ENCODE assay signal across 8 cellular contexts in the genomic region with DNA sequence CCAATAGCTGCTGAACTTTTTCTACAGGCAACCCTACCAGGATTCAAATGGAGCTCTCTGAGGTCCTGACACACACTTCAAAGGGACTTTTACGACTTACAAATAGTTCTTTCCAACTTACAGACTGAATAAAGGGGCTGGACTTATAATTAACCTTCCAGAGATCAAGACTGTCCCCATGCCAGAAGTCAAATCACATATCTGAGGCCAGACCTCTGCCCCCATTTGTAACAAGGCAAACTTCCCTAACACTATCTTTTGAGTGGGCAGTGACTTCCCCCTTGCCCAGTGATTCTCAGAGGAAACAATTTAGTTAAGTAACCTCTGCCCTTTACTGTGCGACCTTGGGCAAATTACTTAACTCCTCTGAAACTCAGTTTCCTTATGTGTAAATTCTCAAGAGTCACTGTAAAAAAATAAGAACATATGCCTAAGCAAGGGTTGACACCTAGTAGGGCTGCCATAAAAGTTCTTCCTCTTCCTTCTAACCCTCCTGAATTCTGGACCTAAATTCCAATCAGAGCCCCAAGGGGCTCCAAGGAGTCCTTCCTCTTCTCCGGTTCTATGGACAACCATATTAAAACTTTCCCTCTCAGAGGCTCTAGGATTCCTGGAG. TPM values are rescaled to one million over a fixed set of nuclear protein-coding genes. Genes with fewer than 3 reads are reported as not detected.
DNase-seq lines count a peak whose midpoint lies in the region; ATAC-seq, FAIRE-seq and TF ChIP-seq lines count a peak whose summit lies in the region.

No MANE protein-coding gene starts in this region.

- TF ChIP-seq POLR2A in HepG2 (IDR thresholded peaks at IDR 0.05; ENCODE audit: insufficient read depth in 1 of 2, low read depth in 2 of 2, low read length in 2 of 2) (no peak), thyroid gland (IDR thresholded peaks at IDR 0.05) (no peak)

- H3K36me3 ChIP-seq in MM.1S (replicated peaks; ENCODE audit: insufficient read depth, low read length) (no peaks in the 10 kb centered on the region; the same call in 1 of the 2 replicates), HepG2 (replicated peaks in 1 of 2; ENCODE audit: control insufficient read depth in 1 of 2, insufficient read depth in 2 of 2, low read length in 2 of 2) (no peaks in the 10 kb centered on the region), thyroid gland (no peaks in the 10 kb centered on the region)

- no peak for ATAC-seq in HepG2
- ATAC-seq in GM21619 (IDR thresholded peaks at IDR 0.05; ENCODE audit: unreplicated experiment) = no peak
- ATAC-seq in HG02852 (IDR thresholded peaks at IDR 0.05; ENCODE audit: unreplicated experiment) = no peak

- intact Hi-C loops in HepG2 (cut with micrococcal nuclease; ENCODE audit: unreplicated experiment) = no loop called here
- intact Hi-C loops in thyroid gland (cut with DNase I) = loop anchor here (10.0 kb wide), 1 partner anchor 64 kb away; no protein-coding TSS in a partner anchor

- H3K9me3 ChIP-seq in MM.1S (replicated peaks; ENCODE audit: insufficient read depth, low read length) = no peaks in the 10 kb centered on the region
- no peaks in the 10 kb centered on the region for H3K9me3 ChIP-seq in HepG2 (ENCODE audit: low read length)
- H3K9me3 ChIP-seq in thyroid gland = no peaks in the 10 kb centered on the region

- no peaks in the 10 kb centered on the region for H3K9me2 ChIP-seq in MM.1S (replicated peaks; ENCODE audit: insufficient read depth, low read length)

- H3K27ac ChIP-seq in MM.1S (ENCODE audit: low read length) (peak overlapping the region; percentile 19; the same call in 1 of the 2 replicates), HepG2 (ENCODE audit: extremely low read length, insufficient read depth, low read length) (peak overlapping the region; percentile 31), thyroid gland (peak overlapping the region; percentile 95 to 99 (median 98))

- TF ChIP-seq EP300 in HepG2 (IDR thresholded peaks at IDR 0.05; ENCODE audit: low read depth in 2 of 2, low read length in 2 of 2) (no peak), HepG2 (CRISPR knock-in tag; IDR thresholded peaks at IDR 0.05; ENCODE audit: borderline replicate concordance) (no peak)

- H3K4me2 ChIP-seq in MM.1S (ENCODE audit: low read depth, low read length) (peak overlapping the region; percentile 74), HepG2 (ENCODE audit: low read depth, low read length) (peak overlapping the region; percentile 87)

- FAIRE-seq in HepG2 (lab: Jason Lieb, UNC) = no peak

- no peaks in the 10 kb centered on the region for H3K27me3 ChIP-seq in MM.1S (replicated peaks; ENCODE audit: insufficient read depth, low read length)
- no peaks in the 10 kb centered on the region; a peak in 1 of 5 replicates for H3K27me3 ChIP-seq in HepG2 (ENCODE audit: control insufficient read depth in 1 of 2, insufficient read depth in 2 of 2, low read length in 2 of 2)
- H3K27me3 ChIP-seq in thyroid gland = no peaks in the 10 kb centered on the region

- no peak for TF ChIP-seq CTCF in MM.1S (IDR thresholded peaks at IDR 0.05; ENCODE audit: low read length)
- TF ChIP-seq CTCF in astrocyte of the cerebellum (IDR thresholded peaks at IDR 0.05; ENCODE audit: low read depth, low read length, missing control alignments) = no peak
- TF ChIP-seq CTCF in HepG2 (CRISPR knock-in tag; IDR thresholded peaks at IDR 0.05) = no peak
- TF ChIP-seq CTCF in thyroid gland (IDR thresholded peaks at IDR 0.05) = no peak

- DNase-seq in EH (ENCODE audit: low read depth) = peak; percentile 44
- no peak for DNase-seq in MM.1S
- no peak for DNase-seq in astrocyte of the cerebellum (ENCODE audit: low read depth)
- no peak for DNase-seq in HepG2 (ENCODE audit: low spot score)
- DNase-seq in thyroid gland = no peak
- DNase-seq in activated gamma-delta T cell (lab: John Stamatoyannopoulos, UW) = no peak

- H3K79me2 ChIP-seq in MM.1S (ENCODE audit: low read length) (peaks cover 58% of the 10 kb centered on the region), HepG2 (ENCODE audit: insufficient read depth, low read length) (peaks cover 48% of the 10 kb centered on the region)

- POLR2A ChIA-PET in HepG2 (lab: Yijun Ruan, JAX) = interaction anchor here (0.6 to 1.2 kb wide), 2 partner anchors 42 to 75 kb away, joined by 3 read pairs; no protein-coding TSS in a partner anchor

- CTCF ChIA-PET in HepG2 (lab: Yijun Ruan, JAX; ENCODE audit: low intra/inter-chr PET ratio, low total read pairs) = no interaction called here

- H3K4me1 ChIP-seq in MM.1S (ENCODE audit: low read length) = peaks cover 25% of the 10 kb centered on the region
- H3K4me1 ChIP-seq in HepG2 (ENCODE audit: insufficient read depth, low read length) = peaks cover 39% of the 10 kb centered on the region
- H3K4me1 ChIP-seq in thyroid gland = peaks cover 18 to 44% of the 10 kb centered on the region in 2 donors

- no peak for TF ChIP-seq RAD21 in HepG2 (CRISPR knock-in tag; IDR thresholded peaks at IDR 0.05)

- H3K4me3 ChIP-seq in MM.1S (ENCODE audit: low read length) (peak overlapping the region; percentile 93), astrocyte of the cerebellum (ENCODE audit: low read depth, low read length) (peak overlapping the region; percentile 96), HepG2 (replicated peaks in 1 of 3; ENCODE audit: insufficient read depth in 1 of 3, low read depth in 2 of 3, low read length in 3 of 3) (peak overlapping the region; percentile 69 to 95 (median 93)), thyroid gland (replicated peaks in 1 of 3) (peak overlapping the region in 2 of 3 donors; percentile 88 to 95)

- H4K20me1 ChIP-seq in MM.1S (ENCODE audit: insufficient read depth, low read length) (no peaks in the 10 kb centered on the region), HepG2 (ENCODE audit: insufficient read depth, low read length) (peaks cover 17% of the 10 kb centered on the region; the same call in 1 of the 2 replicates)

- 4% methylated on average over 3 of the region's 3 CpGs for WGBS in HepG2 (ENCODE audit: low lambda C conversion rate)
- 13 to 17% methylated on average over 3 of the region's 3 CpGs for WGBS in thyroid gland, 2 donors

- H2AFZ ChIP-seq in MM.1S (ENCODE audit: low read length) (no peak overlapping the region), HepG2 (ENCODE audit: low read length) (no peak overlapping the region)

- BruUV-seq in HepG2 (replicated peaks; lab: Mats Ljungman, UMichigan) = TSS peak; percentile 68

- in situ Hi-C loops in astrocyte of the cerebellum (cut with HindIII; ENCODE audit: low sequenced_read_pairs) (no loop called here), HepG2 (cut with HindIII; ENCODE audit: extremely low pct_ligation_motif_present, low pct_unique_long_range_greater_than_20kb) (no loop called here)

- peaks cover 28% of the 10 kb centered on the region for H3F3A ChIP-seq in MM.1S (ENCODE audit: insufficient read depth, low read length)

- peak overlapping the region; percentile 93; the same call in 1 of the 2 replicates for H3K9ac ChIP-seq in MM.1S (ENCODE audit: low read length)
- peak overlapping the region; percentile 99 for H3K9ac ChIP-seq in HepG2 (ENCODE audit: insufficient read depth, low read depth, low read length)

TF ChIP-seq in HepG2, 621 proteins besides CTCF, POLR2A, EP300 and RAD21 (continues in another document):
- TF ChIP-seq STAG1 (CRISPR knock-in tag; IDR thresholded peaks at IDR 0.05) (no peak), ZBTB38 (CRISPR knock-in tag; IDR thresholded peaks at IDR 0.05) (no peak), IRX3 (CRISPR knock-in tag; IDR thresholded peaks at IDR 0.05; ENCODE audit: borderline replicate concordance, low read depth) (no peak)
- TF ChIP-seq, protein P1, sequence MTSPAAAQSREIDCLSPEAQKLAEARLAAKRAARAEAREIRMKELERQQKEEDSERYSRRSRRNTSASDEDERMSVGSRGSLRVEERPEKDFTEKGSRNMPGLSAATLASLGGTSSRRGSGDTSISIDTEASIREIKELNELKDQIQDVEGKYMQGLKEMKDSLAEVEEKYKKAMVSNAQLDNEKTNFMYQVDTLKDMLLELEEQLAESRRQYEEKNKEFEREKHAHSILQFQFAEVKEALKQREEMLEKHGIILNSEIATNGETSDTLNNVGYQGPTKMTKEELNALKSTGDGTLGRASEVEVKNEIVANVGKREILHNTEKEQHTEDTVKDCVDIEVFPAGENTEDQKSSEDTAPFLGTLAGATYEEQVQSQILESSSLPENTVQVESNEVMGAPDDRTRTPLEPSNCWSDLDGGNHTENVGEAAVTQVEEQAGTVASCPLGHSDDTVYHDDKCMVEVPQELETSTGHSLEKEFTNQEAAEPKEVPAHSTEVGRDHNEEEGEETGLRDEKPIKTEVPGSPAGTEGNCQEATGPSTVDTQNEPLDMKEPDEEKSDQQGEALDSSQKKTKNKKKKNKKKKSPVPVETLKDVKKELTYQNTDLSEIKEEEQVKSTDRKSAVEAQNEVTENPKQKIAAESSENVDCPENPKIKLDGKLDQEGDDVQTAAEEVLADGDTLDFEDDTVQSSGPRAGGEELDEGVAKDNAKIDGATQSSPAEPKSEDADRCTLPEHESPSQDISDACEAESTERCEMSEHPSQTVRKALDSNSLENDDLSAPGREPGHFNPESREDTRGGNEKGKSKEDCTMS (CRISPR knock-in tag; conservative IDR thresholded peaks at IDR 0.05) = no peak

RNA-seq across cellular contexts. Expression of a gene that starts 1.3 kb away (rescaled TPM):
- total RNA-seq in HepG2 (2016; rRNA removed; fragmentation: Illumina TruSeq; extraction: Trizol) (10.4 and 16.9 TPM in 2 replicates), thyroid gland (10 to 100 TPM; 38.3 to 47.7 (median 46.7) TPM)
- total RNA-seq in HepG2 (2016; cell fraction: cytosol; rRNA removed; fragmentation: Illumina TruSeq; extraction: Trizol; ENCODE audit: low read depth) = 3.7 and 4.4 TPM in 2 replicates
- 10.6 and 15.8 TPM in 2 replicates for total RNA-seq in HepG2 (2016; cell fraction: insoluble cytoplasmic fraction; rRNA removed; fragmentation: Illumina TruSeq; extraction: Trizol)
- 17.2 and 17.7 TPM in 2 replicates for total RNA-seq in HepG2 (2016; cell fraction: membrane; rRNA removed; fragmentation: Illumina TruSeq; extraction: Trizol)
- total RNA-seq in HepG2 (2016; cell fraction: nucleus; rRNA removed; fragmentation: Illumina TruSeq; extraction: Trizol) = 13.0 and 13.9 TPM in 2 replicates
- polyA plus RNA-seq in HepG2 (2011; rRNA removed) = 26.4 and 27.7 TPM in 2 replicates
- polyA plus RNA-seq in HepG2 (2011; cell fraction: cytosol; rRNA removed) = 16.3 and 16.7 TPM in 2 replicates
- polyA plus RNA-seq in HepG2 (2011; cell fraction: nucleus; rRNA removed) = 25.0 and 25.9 TPM in 2 replicates
- 29.4 and 35.1 TPM in 2 replicates for polyA plus RNA-seq in HepG2 (2012)
- polyA plus RNA-seq in HepG2 (2016; cell fraction: cytosol; fragmentation: Illumina TruSeq; extraction: Trizol; ENCODE audit: low read depth) = 2.7 and 3.1 TPM in 2 replicates
- polyA plus RNA-seq in HepG2 (2016; cell fraction: insoluble cytoplasmic fraction; fragmentation: Illumina TruSeq; extraction: Trizol; ENCODE audit: low read depth) = 21.4 and 26.0 TPM in 2 replicates
- 12.8 and 13.7 TPM in 2 replicates for polyA plus RNA-seq in HepG2 (2016; cell fraction: membrane; fragmentation: Illumina TruSeq; extraction: Trizol; ENCODE audit: low read depth)
- polyA plus RNA-seq in HepG2 (2016; cell fraction: nucleus; fragmentation: Illumina TruSeq; extraction: Trizol; ENCODE audit: insufficient read depth, low read depth) = 23.0 and 25.5 TPM in 2 replicates
- polyA minus RNA-seq in HepG2 (2011; rRNA and poly(A)+ RNA removed; ENCODE audit: low replicate concordance) = 45.6 and 56.9 TPM in 2 replicates
- polyA minus RNA-seq in HepG2 (2011; cell fraction: cytosol; rRNA and poly(A)+ RNA removed) = 22.2 and 26.7 TPM in 2 replicates
- polyA minus RNA-seq in HepG2 (2011; cell fraction: nucleus; rRNA and poly(A)+ RNA removed) = 22.0 and 23.7 TPM in 2 replicates

Comparison
In these comparisons a context has a peak if more than half of its experiments do, and no peak if none do; other contexts are left out.
1. H3K27ac ChIP-seq: peak in every context shown above with its lines; median percentile 98 in thyroid gland; 31 in HepG2; 19 in MM.1S.